19 cellular contexts compared by ENCODE assay signal in genomic region chr15:80558631-80559319, GRCh38.
DNase-seq lines count a peak whose midpoint lies in the region; ATAC-seq, FAIRE-seq and TF ChIP-seq lines count a peak whose summit lies in the region.
"Had no signal": no experiment of that assay in that cellular context is flagged by ENCODE, and none has a peak within 500 bp of the region (broad histone marks: within the 10 kb centered on the region; RNA-seq: fewer than 3 reads in every experiment).

No MANE protein-coding gene starts in this region.

- H3K36me3 Mint-ChIP-seq in osteocyte (ENCODE audit: unreplicated experiment), result peaks cover 60% of the 10 kb centered on the region
- H3K36me3 Mint-ChIP-seq: CD8-positive, alpha-beta memory T cell had no signal

- H3K27me3 ChIP-seq in HepG2 (ENCODE audit: control insufficient read depth in 1 of 2, insufficient read depth in 2 of 2, low read length in 2 of 2) (no peaks in the 10 kb centered on the region; a peak in 1 of 5 replicates), right lobe of liver (no peaks in the 10 kb centered on the region), layer of hippocampus (ENCODE audit: control insufficient read depth, insufficient read depth, low read length) (no peaks in the 10 kb centered on the region)
- H3K27me3 ChIP-seq: BLaER1 had no signal

- intact Hi-C loops in HepG2 (cut with micrococcal nuclease; ENCODE audit: unreplicated experiment), result no loop called here
- intact Hi-C loops in right lobe of liver (cut with DNase I), result no loop called here

- ATAC-seq in HepG2 (no peak), right lobe of liver (no peak)

- no peaks in the 10 kb centered on the region for H3K27me3 Mint-ChIP-seq in osteocyte (ENCODE audit: unreplicated experiment)

- CTCF ChIA-PET in HepG2 (lab: Yijun Ruan, JAX; ENCODE audit: low intra/inter-chr PET ratio, low total read pairs), result no interaction called here

- H3K36me3 ChIP-seq in HepG2 (replicated peaks in 1 of 2; ENCODE audit: control insufficient read depth in 1 of 2, insufficient read depth in 2 of 2, low read length in 2 of 2) (no peaks in the 10 kb centered on the region), right lobe of liver (no peaks in the 10 kb centered on the region)
- H3K36me3 ChIP-seq: HAP-1 had no signal

- H3K9me3 ChIP-seq in HepG2 (ENCODE audit: low read length) (no peaks in the 10 kb centered on the region), right lobe of liver (no peaks in the 10 kb centered on the region)
- H3K9me3 ChIP-seq: BLaER1, Caco-2, HAP-1 had no signal

- no peak for FAIRE-seq in HepG2 (lab: Jason Lieb, UNC)
- FAIRE-seq: GM19239, HTR-8/SVneo had no signal

- TF ChIP-seq CTCF in HepG2 (CRISPR knock-in tag; IDR thresholded peaks at IDR 0.05) (no peak), right lobe of liver (IDR thresholded peaks at IDR 0.05) (no peak), osteocyte (IDR thresholded peaks at IDR 0.05) (no peak)

- H3K4me2 ChIP-seq in HepG2 (ENCODE audit: low read depth, low read length), result no peak overlapping the region
- H3K4me2 ChIP-seq: BLaER1 had no signal

- no peak for TF ChIP-seq RAD21 in HepG2 (CRISPR knock-in tag; IDR thresholded peaks at IDR 0.05)

- in situ Hi-C loops in HepG2 (cut with HindIII; ENCODE audit: extremely low pct_ligation_motif_present, low pct_unique_long_range_greater_than_20kb), result no loop called here

- H3K4me3 ChIP-seq in HepG2 (replicated peaks in 1 of 3; ENCODE audit: insufficient read depth in 1 of 3, low read depth in 2 of 3, low read length in 3 of 3) (no peak overlapping the region), right lobe of liver (no peak overlapping the region)
- H3K4me3 ChIP-seq: BLaER1, HAP-1 had no signal

- no TSS peak for BruUV-seq in HepG2 (replicated peaks; lab: Mats Ljungman, UMichigan)

- no peak overlapping the region for H2AFZ ChIP-seq in HepG2 (ENCODE audit: low read length)

- peak overlapping the region; percentile 28 for H3K27ac Mint-ChIP-seq in osteocyte (ENCODE audit: unreplicated experiment)
- H3K27ac Mint-ChIP-seq: CD8-positive, alpha-beta memory T cell had no signal

- WGBS in HepG2 (ENCODE audit: low lambda C conversion rate), result 84% methylated on average over 4 of the region's 6 CpGs
- WGBS in right lobe of liver (ENCODE audit: insufficient coverage, low coverage, low lambda C conversion rate, missing lambda C conversion rate), result 74% methylated on average over 4 of the region's 6 CpGs

- H3K9ac ChIP-seq in HepG2 (ENCODE audit: insufficient read depth, low read depth, low read length), result no peak overlapping the region
- H3K9ac ChIP-seq: BLaER1 had no signal

- TF ChIP-seq EP300 in HepG2 (IDR thresholded peaks at IDR 0.05; ENCODE audit: low read depth in 2 of 2, low read length in 2 of 2) (no peak), HepG2 (CRISPR knock-in tag; IDR thresholded peaks at IDR 0.05; ENCODE audit: borderline replicate concordance) (no peak)

- no peaks in the 10 kb centered on the region for H3K79me2 ChIP-seq in HepG2 (ENCODE audit: insufficient read depth, low read length)

- H4K20me1 ChIP-seq in HepG2 (ENCODE audit: insufficient read depth, low read length), result no peaks in the 10 kb centered on the region
- H4K20me1 ChIP-seq: BLaER1 had no signal

- DNase-seq in HepG2 (ENCODE audit: low spot score), result no peak
- DNase-seq in right lobe of liver, result no peak
- DNase-seq in osteocyte (ENCODE audit: extremely low spot score, unreplicated experiment), result peak; percentile 42
- DNase-seq in SIG-M5 (lab: John Stamatoyannopoulos, UW), result no peak
- DNase-seq in OCI-M1 (lab: John Stamatoyannopoulos, UW), result no peak
- no peak for DNase-seq in activated T-cell treated with anti-CD3 and anti-CD28 coated beads, Interleukin-2, amount 50 U/mL, for 48 hours
- DNase-seq in NCI-H226, result no peak
- DNase-seq: AML-193; Caco-2; CD8-positive, alpha-beta memory T cell; DMS53; GF-D8; GOT3 had no signal

- no peak overlapping the region for H3K4me3 Mint-ChIP-seq in osteocyte (ENCODE audit: unreplicated experiment)
- H3K4me3 Mint-ChIP-seq: CD8-positive, alpha-beta memory T cell had no signal

- H3K9me3 Mint-ChIP-seq in osteocyte (ENCODE audit: unreplicated experiment), result no peaks in the 10 kb centered on the region
- H3K9me3 Mint-ChIP-seq: CD8-positive, alpha-beta memory T cell had no signal

- TF ChIP-seq POLR2A in HepG2 (IDR thresholded peaks at IDR 0.05; ENCODE audit: insufficient read depth in 1 of 2, low read depth in 2 of 2, low read length in 2 of 2), result no peak
- TF ChIP-seq POLR2A in right lobe of liver (IDR thresholded peaks at IDR 0.05), result no peak

- POLR2A ChIA-PET in HepG2 (lab: Yijun Ruan, JAX), result no interaction called here

- H3K27ac ChIP-seq in HepG2 (ENCODE audit: extremely low read length, insufficient read depth, low read length), result no peak overlapping the region
- no peak overlapping the region for H3K27ac ChIP-seq in right lobe of liver
- H3K27ac ChIP-seq in layer of hippocampus (ENCODE audit: low read depth, low read length), result peak overlapping the region; percentile 6
- H3K27ac ChIP-seq: 22Rv1, BLaER1 had no signal

- H3K4me1 Mint-ChIP-seq in osteocyte (ENCODE audit: unreplicated experiment), result peaks cover 49% of the 10 kb centered on the region

- H3K4me1 ChIP-seq in HepG2 (ENCODE audit: insufficient read depth, low read length) (peaks cover 6% of the 10 kb centered on the region; the same call in 1 of the 2 replicates), right lobe of liver (no peaks in the 10 kb centered on the region)
- H3K4me1 ChIP-seq: Caco-2, HAP-1 had no signal

TF ChIP-seq in HepG2, 621 proteins besides CTCF, POLR2A, EP300 and RAD21:
- TF ChIP-seq MAFF (IDR thresholded peaks at IDR 0.05; ENCODE audit: low read depth, low read length) (peak; percentile 27; the same call in 1 of the 2 replicates), MAFK (conservative IDR thresholded peaks at IDR 0.05 in 1 of 2, IDR thresholded peaks at IDR 0.05 in 1 of 2; ENCODE audit: low read length in 2 of 2) (peak; percentile 20 to 55; a peak in 1 of 4 replicates), PAXIP1 (CRISPR knock-in tag; conservative IDR thresholded peaks at IDR 0.05) (no peak)
